In genomic region chr1:55313903-55314302, GRCh38 we compare ENCODE assay signal across 23 cellular contexts.
DNase-seq lines count a peak whose midpoint lies in the region; ATAC-seq, FAIRE-seq and TF ChIP-seq lines count a peak whose summit lies in the region.
"Had no signal": no experiment of that assay in that cellular context is flagged by ENCODE, and none has a peak within 500 bp of the region (broad histone marks: within the 10 kb centered on the region; RNA-seq: fewer than 3 reads in every experiment).

No MANE protein-coding gene starts in this region.

- no peaks in the 10 kb centered on the region for H3K79me1 ChIP-seq in mesenchymal stem cell (replicated peaks; ENCODE audit: low read length, poor library complexity, severe bottlenecking)

- no peak overlapping the region for H3K27ac ChIP-seq in mesenchymal stem cell (ENCODE audit: low read length, poor library complexity, severe bottlenecking)
- H3K27ac ChIP-seq: neutrophil, Peyer's patch, SJSA1, vagina had no signal

- no peak overlapping the region for H2BK5ac ChIP-seq in mesenchymal stem cell (ENCODE audit: low read depth, low read length, poor library complexity, severe bottlenecking)

- no peak overlapping the region for H3K4ac ChIP-seq in mesenchymal stem cell (ENCODE audit: low read depth in 1 of 2, low read length in 2 of 2)

- H3K9ac ChIP-seq in mesenchymal stem cell (ENCODE audit: low read length), result no peak overlapping the region

- in situ Hi-C loops in GM13976 (cut with MboI; ENCODE audit: low sequenced_read_pairs, unreplicated experiment), result no loop called here

- no peak overlapping the region for H3K4me3 ChIP-seq in bronchial epithelial cell (ENCODE audit: low read depth, low read length)
- H3K4me3 ChIP-seq in mesenchymal stem cell (ENCODE audit: insufficient read depth in 1 of 2, low read depth in 1 of 2, low read length in 2 of 2), result no peak overlapping the region
- H3K4me3 ChIP-seq: K562, lung, Peyer's patch, SJSA1, vagina had no signal

- no peak overlapping the region for H3K14ac ChIP-seq in mesenchymal stem cell (ENCODE audit: low read length in 2 of 2)

- ATAC-seq in HG03457 (IDR thresholded peaks at IDR 0.05; ENCODE audit: unreplicated experiment) (no peak), GM19463 (IDR thresholded peaks at IDR 0.05; ENCODE audit: unreplicated experiment) (no peak)
- ATAC-seq: K562 had no signal

- WGBS in mesenchymal stem cell, result 44% methylated on average over 5 of the region's 5 CpGs

- H2AFZ ChIP-seq in mesenchymal stem cell (ENCODE audit: low read depth, low read length), result no peak overlapping the region

- H2BK12ac ChIP-seq in mesenchymal stem cell (ENCODE audit: low read length in 2 of 2), result peak overlapping the region in 1 of 2 experiments; percentile 32

- TF ChIP-seq CTCF in bronchial epithelial cell (IDR thresholded peaks at IDR 0.05; ENCODE audit: insufficient read depth, low read length, severe bottlenecking) (no peak), GM13976 (IDR thresholded peaks at IDR 0.05; ENCODE audit: borderline replicate concordance, control extremely low read depth, extremely low read depth, insufficient read depth, missing control alignments) (no peak)

- H3K4me1 ChIP-seq in mesenchymal stem cell (ENCODE audit: control insufficient read depth, insufficient read depth, low read depth, low read length), result peaks cover 10% of the 10 kb centered on the region
- H3K4me1 ChIP-seq: Peyer's patch had no signal

- DNase-seq in DMS53 treated with DMSO at 0.1 percent for 48 hours (lab: John Stamatoyannopoulos, UW; ENCODE audit: unreplicated experiment), result peak; percentile 45
- peak; percentile 36 for DNase-seq in M059J (ENCODE audit: low read depth)
- peak; percentile 49 for DNase-seq in bronchial epithelial cell (ENCODE audit: low read depth)
- no peak for DNase-seq in mesenchymal stem cell
- no peak for DNase-seq in GM13976 (ENCODE audit: low spot score)
- DNase-seq: activated CD4-positive, alpha-beta T cell treated with anti-CD3 and anti-CD28 coated beads for 4 hours; activated naive CD4-positive, alpha-beta T cell treated with anti-CD3 and anti-CD28 coated beads, Interleukin-2, amount 10 ng/mL, durations not matched to agents 7 days and 5 days; activated T-cell treated with anti-CD3 and anti-CD28 coated beads, Interleukin-2, amount 50 U/mL, for 48 hours; AML-193; aorta; erythroblast; H7; NCI-H1694; NCI-H2227 treated with DMSO at 0.1 percent for 48 hours; NK-92 treated with Interleukin-12 subunit alpha and Interleukin-12 subunit beta, amount 100 ng/mL, for 24 hours; Peyer's patch had no signal

- H2BK15ac ChIP-seq in mesenchymal stem cell (ENCODE audit: low read depth, poor library complexity, severe bottlenecking), result no peak overlapping the region

- FAIRE-seq in bronchial epithelial cell (lab: Jason Lieb, UNC), result no peak
- FAIRE-seq: K562 had no signal

- H3K4me2 ChIP-seq in mesenchymal stem cell (ENCODE audit: low read length, poor library complexity, severe bottlenecking), result no peak overlapping the region

- H3K36me3 ChIP-seq in bronchial epithelial cell (ENCODE audit: control insufficient read depth, insufficient read depth, low read length), result no peaks in the 10 kb centered on the region
- H3K36me3 ChIP-seq in mesenchymal stem cell (ENCODE audit: control insufficient read depth in 1 of 2, insufficient read depth in 2 of 2, low read depth in 1 of 2, low read length in 2 of 2), result no peaks in the 10 kb centered on the region
- H3K36me3 ChIP-seq: neutrophil, Peyer's patch, SJSA1, vagina had no signal

- H2AK5ac ChIP-seq in mesenchymal stem cell (ENCODE audit: low read length, severe bottlenecking), result peak overlapping the region; percentile 50

- H3K18ac ChIP-seq in mesenchymal stem cell (ENCODE audit: low read depth in 1 of 2, low read length in 2 of 2), result no peak overlapping the region

- H4K8ac ChIP-seq in mesenchymal stem cell (ENCODE audit: low read length), result no peak overlapping the region

- H3K23ac ChIP-seq in mesenchymal stem cell (ENCODE audit: low read length in 2 of 2), result no peak overlapping the region

- no peak overlapping the region for H4K91ac ChIP-seq in mesenchymal stem cell (ENCODE audit: low read length)

- H2BK120ac ChIP-seq in mesenchymal stem cell (ENCODE audit: low read depth, low read length), result no peak overlapping the region

- H3K27me3 ChIP-seq in bronchial epithelial cell (ENCODE audit: control insufficient read depth, insufficient read depth, low read length) (peaks cover 2% of the 10 kb centered on the region), mesenchymal stem cell (ENCODE audit: control insufficient read depth in 1 of 2, insufficient read depth in 1 of 2, low read length in 2 of 2) (no peaks in the 10 kb centered on the region)
- H3K27me3 ChIP-seq: Peyer's patch, SJSA1, vagina had no signal

- no peaks in the 10 kb centered on the region for H3K9me3 ChIP-seq in mesenchymal stem cell (ENCODE audit: control insufficient read depth, low read length)
- H3K9me3 ChIP-seq: neutrophil, Peyer's patch, SJSA1, vagina had no signal

Comparison
In these comparisons a context has a peak if more than half of its experiments do, and no peak if none do; other contexts are left out.
1. DNase-seq: peak in DMS53 treated with DMSO at 0.1 percent for 48 hours (single experiment), M059J (single experiment) and bronchial epithelial cell (single experiment); none in mesenchymal stem cell (single experiment) and GM13976 (single experiment).